Comparison of ENCODE assay signal across 8 cellular contexts in the genomic region with DNA sequence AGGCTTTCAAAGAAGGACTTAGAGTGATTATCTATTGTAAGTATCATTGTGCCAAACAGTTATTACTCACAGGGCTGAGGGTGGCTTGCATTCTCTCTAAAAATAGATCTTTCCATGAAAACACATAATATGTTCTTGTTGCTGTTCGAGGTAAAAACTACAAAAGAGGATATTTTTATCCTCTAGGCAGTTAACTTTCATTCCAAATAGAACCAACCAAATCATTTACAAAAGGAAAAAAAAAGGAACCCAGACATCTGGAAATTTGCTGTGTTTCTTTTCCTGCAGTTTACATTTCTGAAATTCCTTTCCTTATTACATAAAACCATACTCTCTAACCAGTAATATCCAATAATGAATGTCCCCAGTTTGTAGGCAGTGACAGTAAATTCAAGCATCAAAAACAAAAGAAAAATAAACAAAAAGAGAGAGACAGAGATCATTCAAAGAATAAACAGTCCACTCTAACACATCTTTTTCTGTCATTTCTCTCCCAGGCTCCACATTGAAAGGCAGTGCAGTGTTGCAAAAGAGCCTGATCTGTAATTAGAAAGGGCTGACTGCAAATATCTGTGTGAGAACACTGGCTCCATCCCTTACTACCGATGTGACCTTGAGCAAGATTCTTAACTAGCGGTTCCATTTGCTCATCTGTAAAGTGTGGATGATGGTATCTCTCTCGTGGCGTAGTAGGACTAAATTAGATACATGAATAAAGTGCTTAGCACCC. TPM values are rescaled to one million over a fixed set of nuclear protein-coding genes. Genes with fewer than 3 reads are reported as not detected.
DNase-seq lines count a peak whose midpoint lies in the region; ATAC-seq and TF ChIP-seq lines count a peak whose summit lies in the region.

No MANE protein-coding gene starts in this region.

- peaks cover 16% of the 10 kb centered on the region for H3K27me3 Mint-ChIP-seq in activated CD4-positive, alpha-beta T cell treated with anti-CD3 and anti-CD28 coated beads, Interleukin-2, amount 10 ng/mL, durations not matched to agents 24 days and 14 days
- peaks cover 16% of the 10 kb centered on the region for H3K27me3 Mint-ChIP-seq in activated CD4-positive, alpha-beta T cell treated with anti-CD3 and anti-CD28 coated beads, Interleukin-2, amount 10 ng/mL, durations not matched to agents 7 days and 5 days

- H3K4me1 Mint-ChIP-seq in activated CD4-positive, alpha-beta T cell treated with anti-CD3 and anti-CD28 coated beads, Interleukin-2, amount 10 ng/mL, durations not matched to agents 24 days and 14 days: peaks cover 4% of the 10 kb centered on the region
- peaks cover 19% of the 10 kb centered on the region for H3K4me1 Mint-ChIP-seq in activated CD4-positive, alpha-beta T cell treated with anti-CD3 and anti-CD28 coated beads, Interleukin-2, amount 10 ng/mL, durations not matched to agents 7 days and 5 days

- no peaks in the 10 kb centered on the region for H3K36me3 Mint-ChIP-seq in activated CD4-positive, alpha-beta T cell treated with anti-CD3 and anti-CD28 coated beads, Interleukin-2, amount 10 ng/mL, durations not matched to agents 24 days and 14 days (ENCODE audit: low read depth)
- H3K36me3 Mint-ChIP-seq in activated CD4-positive, alpha-beta T cell treated with anti-CD3 and anti-CD28 coated beads, Interleukin-2, amount 10 ng/mL, durations not matched to agents 7 days and 5 days (ENCODE audit: low read depth): no peaks in the 10 kb centered on the region

- TF ChIP-seq CTCF in NB4 (IDR thresholded peaks at IDR 0.05; ENCODE audit: low read depth, low read length) (no peak), GM13976 (IDR thresholded peaks at IDR 0.05; ENCODE audit: borderline replicate concordance, control extremely low read depth, extremely low read depth, insufficient read depth, missing control alignments) (no peak)

- H3K4me3 Mint-ChIP-seq in activated CD4-positive, alpha-beta T cell treated with anti-CD3 and anti-CD28 coated beads, Interleukin-2, amount 10 ng/mL, durations not matched to agents 24 days and 14 days: no peak overlapping the region
- H3K4me3 Mint-ChIP-seq in activated CD4-positive, alpha-beta T cell treated with anti-CD3 and anti-CD28 coated beads, Interleukin-2, amount 10 ng/mL, durations not matched to agents 7 days and 5 days: no peak overlapping the region

- no peak for TF ChIP-seq POLR2A in NB4 (IDR thresholded peaks at IDR 0.05; ENCODE audit: extremely low read depth, insufficient read length)

- POLR2A ChIA-PET in activated CD4-positive, alpha-beta T cell treated with anti-CD3 and anti-CD28 coated beads, Interleukin-2, amount 10 ng/mL, durations not matched to agents 7 days and 5 days (lab: Charles Lee): no interaction called here

- DNase-seq in activated CD4-positive, alpha-beta T cell treated with anti-CD3 and anti-CD28 coated beads, Interleukin-2, amount 10 ng/mL, durations not matched to agents 24 days and 14 days: peak; percentile 36
- no peak for DNase-seq in activated CD4-positive, alpha-beta T cell treated with anti-CD3 and anti-CD28 coated beads, Interleukin-2, amount 10 ng/mL, durations not matched to agents 7 days and 5 days
- DNase-seq in NB4 (ENCODE audit: low read depth) (peak; percentile 27), Right ventricle myocardium superior (no peak), superior temporal gyrus (ENCODE audit: extremely low spot score) (peak; percentile 49), nucleus accumbens (lab: John Stamatoyannopoulos, UW) (no peak), COLO668 (lab: John Stamatoyannopoulos, UW; ENCODE audit: unreplicated experiment) (no peak), GM13976 (ENCODE audit: low spot score) (no peak)

- H3K9me3 Mint-ChIP-seq in activated CD4-positive, alpha-beta T cell treated with anti-CD3 and anti-CD28 coated beads, Interleukin-2, amount 10 ng/mL, durations not matched to agents 24 days and 14 days: peaks cover 4% of the 10 kb centered on the region
- no peaks in the 10 kb centered on the region for H3K9me3 Mint-ChIP-seq in activated CD4-positive, alpha-beta T cell treated with anti-CD3 and anti-CD28 coated beads, Interleukin-2, amount 10 ng/mL, durations not matched to agents 7 days and 5 days

- ATAC-seq in Right ventricle myocardium superior (ENCODE audit: poor library complexity): peak; percentile 90

- intact Hi-C loops in activated CD4-positive, alpha-beta T cell treated with anti-CD3 and anti-CD28 coated beads, Interleukin-2, amount 10 ng/mL, durations not matched to agents 24 days and 14 days (cut with micrococcal nuclease): no loop called here
- intact Hi-C loops in Right ventricle myocardium superior (cut with DNase I): no loop called here

- in situ Hi-C loops in GM13976 (cut with MboI; ENCODE audit: low sequenced_read_pairs, unreplicated experiment): no loop called here

- H3K4me3 ChIP-seq in NB4 (ENCODE audit: low read depth, low read length): no peak overlapping the region

- H3K27ac Mint-ChIP-seq in activated CD4-positive, alpha-beta T cell treated with anti-CD3 and anti-CD28 coated beads, Interleukin-2, amount 10 ng/mL, durations not matched to agents 24 days and 14 days: no peak overlapping the region
- no peak overlapping the region for H3K27ac Mint-ChIP-seq in activated CD4-positive, alpha-beta T cell treated with anti-CD3 and anti-CD28 coated beads, Interleukin-2, amount 10 ng/mL, durations not matched to agents 7 days and 5 days

- CTCF ChIA-PET in activated CD4-positive, alpha-beta T cell treated with anti-CD3 and anti-CD28 coated beads, Interleukin-2, amount 10 ng/mL, durations not matched to agents 7 days and 5 days (lab: Charles Lee): interaction anchor here (0.6 kb wide), 2 partner anchors 17 to 210 kb away, joined by 3 read pairs; no protein-coding TSS in a partner anchor

RNA-seq across cellular contexts. Expression of gene SLC44A3, which starts 27.1 kb away (rescaled TPM):
- not detected in 2 replicates for total RNA-seq in activated CD4-positive, alpha-beta T cell treated with anti-CD3 and anti-CD28 coated beads, Interleukin-2, amount 10 ng/mL, durations not matched to agents 24 days and 14 days
- under 1 TPM; 0.37 to 0.52 TPM for total RNA-seq in activated CD4-positive, alpha-beta T cell treated with anti-CD3 and anti-CD28 coated beads, Interleukin-2, amount 10 ng/mL, durations not matched to agents 7 days and 5 days
- total RNA-seq in Right ventricle myocardium superior: 3.3 TPM

Comparison
In these comparisons a context has a peak if more than half of its experiments do, and no peak if none do; other contexts are left out.
1. DNase-seq: peak in activated CD4-positive, alpha-beta T cell treated with anti-CD3 and anti-CD28 coated beads, Interleukin-2, amount 10 ng/mL, durations not matched to agents 24 days and 14 days (single experiment), NB4 (single experiment) and superior temporal gyrus (single experiment); none in activated CD4-positive, alpha-beta T cell treated with anti-CD3 and anti-CD28 coated beads, Interleukin-2, amount 10 ng/mL, durations not matched to agents 7 days and 5 days (single experiment), Right ventricle myocardium superior (single experiment), nucleus accumbens (0 of 56), COLO668 (single experiment) and GM13976 (single experiment).